ENCODE assay signal across 21 cellular contexts in the genomic region with DNA sequence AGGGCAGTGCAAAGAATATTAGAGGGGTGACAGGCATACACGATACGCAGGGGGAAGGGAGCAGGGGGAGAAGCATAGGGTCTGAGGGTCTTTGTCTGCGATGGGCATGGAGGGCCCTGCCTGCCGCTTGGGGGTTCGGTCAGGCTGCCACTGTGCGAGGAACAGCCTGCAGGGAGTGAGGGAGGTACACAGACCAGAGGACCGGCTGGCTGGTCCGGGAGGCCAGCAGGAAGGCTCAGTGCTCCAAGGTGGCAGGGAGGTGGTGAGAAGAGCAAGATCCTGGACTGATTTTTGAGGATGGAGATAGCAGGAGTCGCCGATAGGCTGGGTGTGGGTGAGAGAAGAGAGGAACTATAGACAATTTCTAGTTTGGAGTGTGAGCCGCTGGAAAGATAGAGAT.
A peak's percentile ranks its signal among the peaks of the same experiment; 100 is the strongest.
DNase-seq lines count a peak whose midpoint lies in the region; ATAC-seq and TF ChIP-seq lines count a peak whose summit lies in the region.
"Had no signal": no experiment of that assay in that cellular context is flagged by ENCODE, and none has a peak within 500 bp of the region (broad histone marks: within the 10 kb centered on the region; RNA-seq: fewer than 3 reads in every experiment).

No MANE protein-coding gene starts in this region.

- no peaks in the 10 kb centered on the region for H3K27me3 Mint-ChIP-seq in activated naive CD8-positive, alpha-beta T cell treated with anti-CD3 and anti-CD28 coated beads, Interleukin-2, amount 50 U/mL, for 24 hours
- H3K27me3 Mint-ChIP-seq in activated naive CD8-positive, alpha-beta T cell treated with anti-CD3 and anti-CD28 coated beads for 36 hours: no peaks in the 10 kb centered on the region
- H3K27me3 Mint-ChIP-seq in brain (peaks cover 3% of the 10 kb centered on the region), progenitor cell of endocrine pancreas (no peaks in the 10 kb centered on the region)

- H3K27me3 ChIP-seq in smooth muscle cell (ENCODE audit: low read depth): no peaks in the 10 kb centered on the region
- H3K27me3 ChIP-seq: BLaER1, Peyer's patch, SJSA1 had no signal

- no peaks in the 10 kb centered on the region for H3K4me1 Mint-ChIP-seq in activated naive CD8-positive, alpha-beta T cell treated with anti-CD3 and anti-CD28 coated beads, Interleukin-2, amount 50 U/mL, for 24 hours
- H3K4me1 Mint-ChIP-seq in activated naive CD8-positive, alpha-beta T cell treated with anti-CD3 and anti-CD28 coated beads for 36 hours: no peaks in the 10 kb centered on the region
- H3K4me1 Mint-ChIP-seq in brain (peaks cover 29% of the 10 kb centered on the region), progenitor cell of endocrine pancreas (ENCODE audit: low read depth) (no peaks in the 10 kb centered on the region)

- H3K4me3 ChIP-seq in HEK293 (ENCODE audit: low read depth, low read length) (no peak overlapping the region), smooth muscle cell (no peak overlapping the region)
- H3K4me3 ChIP-seq: A549, BLaER1, Peyer's patch, SJSA1 had no signal

- no peaks in the 10 kb centered on the region for H3K79me2 ChIP-seq in smooth muscle cell (ENCODE audit: low read depth)

- ATAC-seq in activated naive CD8-positive, alpha-beta T cell treated with anti-CD3 and anti-CD28 coated beads, Interleukin-2, amount 50 U/mL, for 24 hours: no peak
- ATAC-seq: A549; CD8-positive, alpha-beta T cell had no signal

- no peaks in the 10 kb centered on the region for H3F3A ChIP-seq in smooth muscle cell (ENCODE audit: low read depth)

- peaks cover 0 to 3% of the 10 kb centered on the region in 2 experiments; a peak in 1 of 3 replicates for H3K36me3 ChIP-seq in HEK293 (ENCODE audit: control insufficient read depth in 2 of 2, insufficient read depth in 1 of 2, low read length in 2 of 2)
- H3K36me3 ChIP-seq in smooth muscle cell (ENCODE audit: low read depth): no peaks in the 10 kb centered on the region

- H3K36me3 Mint-ChIP-seq in activated naive CD8-positive, alpha-beta T cell treated with anti-CD3 and anti-CD28 coated beads, Interleukin-2, amount 50 U/mL, for 24 hours (ENCODE audit: low read depth): peaks cover 18% of the 10 kb centered on the region
- peaks cover 17% of the 10 kb centered on the region for H3K36me3 Mint-ChIP-seq in activated naive CD8-positive, alpha-beta T cell treated with anti-CD3 and anti-CD28 coated beads for 36 hours
- H3K36me3 Mint-ChIP-seq in brain: peaks cover 38% of the 10 kb centered on the region
- peaks cover 22% of the 10 kb centered on the region for H3K36me3 Mint-ChIP-seq in progenitor cell of endocrine pancreas (ENCODE audit: insufficient read depth)

- no peak overlapping the region for H3K9ac ChIP-seq in smooth muscle cell (ENCODE audit: low read depth)
- H3K9ac ChIP-seq: BLaER1 had no signal

- H3K9me3 Mint-ChIP-seq in activated naive CD8-positive, alpha-beta T cell treated with anti-CD3 and anti-CD28 coated beads, Interleukin-2, amount 50 U/mL, for 24 hours: peaks cover 3% of the 10 kb centered on the region
- no peaks in the 10 kb centered on the region for H3K9me3 Mint-ChIP-seq in activated naive CD8-positive, alpha-beta T cell treated with anti-CD3 and anti-CD28 coated beads for 36 hours
- H3K9me3 Mint-ChIP-seq in brain (peaks cover 0 to 8% (median 0%) of the 10 kb centered on the region in 5 experiments), progenitor cell of endocrine pancreas (ENCODE audit: low read depth) (peaks cover 3% of the 10 kb centered on the region)

- H3K9me3 ChIP-seq in HEK293 (ENCODE audit: control insufficient read depth, insufficient read depth, low read depth, low read length) (no peaks in the 10 kb centered on the region), smooth muscle cell (replicated peaks; ENCODE audit: low read depth) (no peaks in the 10 kb centered on the region)
- H3K9me3 ChIP-seq: A549, BLaER1, Peyer's patch, SJSA1 had no signal

- H3K4me3 Mint-ChIP-seq in activated naive CD8-positive, alpha-beta T cell treated with anti-CD3 and anti-CD28 coated beads, Interleukin-2, amount 50 U/mL, for 24 hours: peak overlapping the region; percentile 32
- H3K4me3 Mint-ChIP-seq in activated naive CD8-positive, alpha-beta T cell treated with anti-CD3 and anti-CD28 coated beads for 36 hours: no peak overlapping the region
- H3K4me3 Mint-ChIP-seq in brain: no peak overlapping the region
- no peak overlapping the region for H3K4me3 Mint-ChIP-seq in progenitor cell of endocrine pancreas (ENCODE audit: low read depth)
- H3K4me3 Mint-ChIP-seq: CD8-positive, alpha-beta T cell had no signal

- POLR2A ChIA-PET in HEK293 (lab: Yijun Ruan, JAX): interaction anchor here (0.5 to 0.6 kb wide), 2 partner anchors 109 to 131 kb away, joined by 4 to 11 read pairs; no protein-coding TSS in a partner anchor

- no peaks in the 10 kb centered on the region for H3K4me1 ChIP-seq in HEK293 (ENCODE audit: control insufficient read depth, insufficient read depth, low read length)
- H3K4me1 ChIP-seq in smooth muscle cell (ENCODE audit: low read depth): no peaks in the 10 kb centered on the region
- H3K4me1 ChIP-seq: Peyer's patch had no signal

- no peak overlapping the region for H3K27ac ChIP-seq in HEK293 (ENCODE audit: extremely low read depth, low read depth, low read length)
- H3K27ac ChIP-seq in smooth muscle cell (ENCODE audit: low read depth): no peak overlapping the region
- H3K27ac ChIP-seq: A549, BLaER1, HL-60, Peyer's patch, SJSA1 had no signal

- no peak overlapping the region for H2AFZ ChIP-seq in smooth muscle cell (ENCODE audit: low read depth)

- no peak overlapping the region for H3K4me2 ChIP-seq in smooth muscle cell
- H3K4me2 ChIP-seq: A549, BLaER1 had no signal

- no peak for DNase-seq in activated naive CD8-positive, alpha-beta T cell treated with anti-CD3 and anti-CD28 coated beads, Interleukin-2, amount 50 U/mL, for 24 hours
- no peak for DNase-seq in activated naive CD8-positive, alpha-beta T cell treated with anti-CD3 and anti-CD28 coated beads for 36 hours
- DNase-seq in progenitor cell of endocrine pancreas (ENCODE audit: low spot score, unreplicated experiment) (no peak), NCI-H526 (lab: John Stamatoyannopoulos, UW) (no peak), HPDE6-E6E7 (ENCODE audit: extremely low spot score) (no peak), smooth muscle cell (lab: John Stamatoyannopoulos, UW; ENCODE audit: unreplicated experiment) (no peak)
- DNase-seq: CD8-positive, alpha-beta T cell; DMS53; MM.1S; NCI-H1092; NCI-H146; NCI-H2081; NCI-H2171 treated with DMSO at 0.1 percent for 48 hours; NCI-H446 treated with DMSO at 0.1 percent for 48 hours; Peyer's patch had no signal

- CTCF ChIA-PET in HEK293 (lab: Yijun Ruan, JAX): no interaction called here

- H4K20me1 ChIP-seq in smooth muscle cell (ENCODE audit: low read depth): peaks cover 60% of the 10 kb centered on the region

- WGBS in smooth muscle cell (ENCODE audit: low lambda C conversion rate): 99% methylated on average over 11 of the region's 11 CpGs

- H3K27ac Mint-ChIP-seq in activated naive CD8-positive, alpha-beta T cell treated with anti-CD3 and anti-CD28 coated beads, Interleukin-2, amount 50 U/mL, for 24 hours: no peak overlapping the region
- H3K27ac Mint-ChIP-seq in activated naive CD8-positive, alpha-beta T cell treated with anti-CD3 and anti-CD28 coated beads for 36 hours: no peak overlapping the region
- H3K27ac Mint-ChIP-seq in brain (peak overlapping the region in 3 of 5 experiments; percentile 5 to 60 (median 20)), progenitor cell of endocrine pancreas (peak overlapping the region; percentile 18)
- H3K27ac Mint-ChIP-seq: CD8-positive, alpha-beta T cell had no signal

- TF ChIP-seq CTCF in HEK293 (tag by site-specific recombination; IDR thresholded peaks at IDR 0.05) (no peak), brain (conservative IDR thresholded peaks at IDR 0.05) (no peak), progenitor cell of endocrine pancreas (IDR thresholded peaks at IDR 0.05; ENCODE audit: unreplicated experiment) (no peak), smooth muscle cell (IDR thresholded peaks at IDR 0.05; ENCODE audit: borderline replicate concordance, insufficient read depth, poor library complexity, severe bottlenecking) (no peak)

TF ChIP-seq in HEK293, 187 proteins besides CTCF, POLR2A, EP300 and RAD21:
- peak; percentile 60 for TF ChIP-seq ZNF341 (tag by site-specific recombination; IDR thresholded peaks at IDR 0.05; ENCODE audit: low read depth)
- no peak for TF ChIP-seq TCF7L2 (IDR thresholded peaks at IDR 0.05; ENCODE audit: borderline replicate concordance, low read depth, low read length)

Comparison
In these comparisons a context has a peak if more than half of its experiments do, and no peak if none do; other contexts are left out.
1. H3K27ac Mint-ChIP-seq: peak in brain (3 of 5) and progenitor cell of endocrine pancreas (single experiment); none in activated naive CD8-positive, alpha-beta T cell treated with anti-CD3 and anti-CD28 coated beads, Interleukin-2, amount 50 U/mL, for 24 hours (single experiment) and activated naive CD8-positive, alpha-beta T cell treated with anti-CD3 and anti-CD28 coated beads for 36 hours (single experiment).